Comparison of ENCODE assay signal across 8 cellular contexts in the genomic region with DNA sequence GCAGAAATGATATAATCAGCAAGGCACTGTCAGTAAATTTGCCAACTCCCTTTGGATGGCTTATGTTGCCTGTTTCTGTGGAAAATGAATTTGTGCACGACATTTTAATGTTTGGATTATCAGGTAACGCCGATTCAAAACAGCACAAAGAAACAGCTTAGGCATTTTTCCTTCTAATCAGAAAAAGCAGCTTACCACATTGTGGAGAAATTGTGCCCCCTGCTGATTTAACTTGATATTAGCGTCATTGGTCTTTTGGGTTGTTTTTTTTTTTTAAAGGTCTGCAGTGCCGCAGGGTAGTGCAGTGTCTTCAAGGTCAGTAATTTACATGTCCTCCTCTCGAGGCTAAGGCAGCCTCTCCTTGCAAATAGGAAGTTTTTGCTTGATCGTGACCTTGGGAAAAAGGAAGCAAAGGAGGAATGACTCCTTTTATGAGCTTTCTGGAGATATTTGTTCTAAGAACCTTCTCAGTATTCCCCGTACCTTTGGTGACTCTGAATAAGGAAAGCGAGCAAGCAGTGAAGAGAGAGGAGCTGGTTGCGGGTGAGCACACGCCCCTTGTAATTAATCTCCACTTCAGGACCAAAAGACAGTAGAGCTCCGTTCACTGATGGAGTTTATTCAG.
DNase-seq lines count a peak whose midpoint lies in the region; ATAC-seq and TF ChIP-seq lines count a peak whose summit lies in the region.

No MANE protein-coding gene starts in this region.

- H3K4me3 ChIP-seq in gastroesophageal sphincter = no peak overlapping the region

- no peaks in the 10 kb centered on the region for H3K27me3 ChIP-seq in gastroesophageal sphincter

- TF ChIP-seq CTCF in gastroesophageal sphincter (IDR thresholded peaks at IDR 0.05) = peak; percentile 16 to 66 (median 22)

- TF ChIP-seq POLR2A in gastroesophageal sphincter (IDR thresholded peaks at IDR 0.05) = no peak

- no peak for TF ChIP-seq EP300 in gastroesophageal sphincter (IDR thresholded peaks at IDR 0.05)

- WGBS in gastroesophageal sphincter (ENCODE audit: low coverage in 1 of 2), 2 donors = 28 to 37% methylated on average over 10 to 12 of the region's 12 CpGs

- ATAC-seq in HG03354 (IDR thresholded peaks at IDR 0.05; ENCODE audit: poor library complexity, severe bottlenecking, unreplicated experiment) = peak; percentile 47
- no peak for ATAC-seq in gastroesophageal sphincter

- no peaks in the 10 kb centered on the region for H3K9me3 ChIP-seq in gastroesophageal sphincter

- DNase-seq in stimulated activated CD4-positive, alpha-beta T cell treated with anti-CD3 and anti-CD28 coated beads, Interleukin-4, amount 100 ng/mL, for 24 hours = peak; percentile 36
- DNase-seq in stimulated activated CD4-positive, alpha-beta T cell treated with anti-CD3 and anti-CD28 coated beads, Interleukin-4, amount 100 ng/mL, for 1 hour = no peak
- peak; percentile 28 for DNase-seq in NCI-H226
- DNase-seq in activated CD4-positive, alpha-beta T cell treated with anti-CD3 and anti-CD28 coated beads for 48 hours = peak; percentile 28
- peak; percentile 85 for DNase-seq in pons (ENCODE audit: low spot score)
- DNase-seq in T-helper 9 cell = no peak

- no peak overlapping the region for H3K27ac ChIP-seq in gastroesophageal sphincter

- H3K36me3 ChIP-seq in gastroesophageal sphincter = no peaks in the 10 kb centered on the region

- peaks cover 0 to 8% (median 0%) of the 10 kb centered on the region in 3 donors for H3K4me1 ChIP-seq in gastroesophageal sphincter

Comparison
In these comparisons a context has a peak if more than half of its experiments do, and no peak if none do; other contexts are left out.
1. DNase-seq: peak in stimulated activated CD4-positive, alpha-beta T cell treated with anti-CD3 and anti-CD28 coated beads, Interleukin-4, amount 100 ng/mL, for 24 hours (single experiment), NCI-H226 (single experiment), activated CD4-positive, alpha-beta T cell treated with anti-CD3 and anti-CD28 coated beads for 48 hours (single experiment) and pons (single experiment); none in stimulated activated CD4-positive, alpha-beta T cell treated with anti-CD3 and anti-CD28 coated beads, Interleukin-4, amount 100 ng/mL, for 1 hour (single experiment) and T-helper 9 cell (single experiment).